Comparison of ENCODE assay signal across 1 cellular context in genomic region chr19:2819540-2820111, GRCh38.
TF ChIP-seq lines count a peak whose summit lies in the region.

Gene ZNF554 (plus strand): TSS chr19:2819868. CDS start chr19:2820072, 204 bp downstream.

TF ChIP-seq in GM12878, 131 proteins besides CTCF, POLR2A, EP300 and RAD21 (continued from another document and continues in another):
- no peak for TF ChIP-seq IRF5 (IDR thresholded peaks at IDR 0.05; ENCODE audit: borderline replicate concordance)
- no peak for TF ChIP-seq NFYA (IDR thresholded peaks at IDR 0.05; ENCODE audit: borderline replicate concordance, low read depth, low read length)
- TF ChIP-seq ZNF217 (IDR thresholded peaks at IDR 0.05): peak; percentile 73; the same call in 1 of the 2 replicates
- no peak for TF ChIP-seq BCL3 (IDR thresholded peaks at IDR 0.05; ENCODE audit: borderline replicate concordance, insufficient read depth, low read depth, low read length, poor library complexity, severe bottlenecking)
- peak; percentile 61 for TF ChIP-seq TCF12 (IDR thresholded peaks at IDR 0.05; ENCODE audit: low read depth, low read length)
- TF ChIP-seq E2F4 (IDR thresholded peaks at IDR 0.05; ENCODE audit: low read depth, low read length): no peak
- TF ChIP-seq SMAD1 (IDR thresholded peaks at IDR 0.05; ENCODE audit: low read depth, partially characterized antibody): no peak
- peak; percentile 84 for TF ChIP-seq NRF1 (conservative IDR thresholded peaks at IDR 0.05; ENCODE audit: low read depth, low read length)
- no peak for TF ChIP-seq ZBTB4 (CRISPR knock-in tag; IDR thresholded peaks at IDR 0.05)
- TF ChIP-seq REST (IDR thresholded peaks at IDR 0.05; ENCODE audit: low read depth, low read length): no peak
- TF ChIP-seq FOXK2 (IDR thresholded peaks at IDR 0.05): no peak; the same call in 1 of the 2 replicates
- TF ChIP-seq TAF1 (IDR thresholded peaks at IDR 0.05; ENCODE audit: borderline replicate concordance, low read depth, low read length): no peak
- no peak for TF ChIP-seq IKZF2 (IDR thresholded peaks at IDR 0.05)
- TF ChIP-seq POLR2AphosphoS2 (IDR thresholded peaks at IDR 0.05; ENCODE audit: low read depth, low read length): no peak
- TF ChIP-seq HDAC2 (IDR thresholded peaks at IDR 0.05): no peak
- 0 out of 2 replicates have a peak, but pooled peaks have one; percentile 19 for TF ChIP-seq NBN (IDR thresholded peaks at IDR 0.05)
- TF ChIP-seq NR2C2 (IDR thresholded peaks at IDR 0.05; ENCODE audit: borderline replicate concordance, control insufficient read depth, insufficient read length, low read depth): no peak
- no peak for TF ChIP-seq ZBTB11 (CRISPR knock-in tag; IDR thresholded peaks at IDR 0.05)
- no peak for TF ChIP-seq CBFB (IDR thresholded peaks at IDR 0.05; ENCODE audit: low read depth)
- TF ChIP-seq CHD2 (IDR thresholded peaks at IDR 0.05; ENCODE audit: borderline replicate concordance, low read depth, low read length): 0 out of 2 replicates have a peak, but pooled peaks have one; percentile 40
- no peak for TF ChIP-seq CHD1 (IDR thresholded peaks at IDR 0.05; ENCODE audit: low read depth, low read length)
- no peak for TF ChIP-seq ASH2L (IDR thresholded peaks at IDR 0.05; ENCODE audit: borderline replicate concordance, low read depth)
- peak; percentile 60; the same call in 1 of the 2 replicates for TF ChIP-seq PAX5 (IDR thresholded peaks at IDR 0.05; ENCODE audit: borderline replicate concordance, low read depth, low read length)
- no peak for TF ChIP-seq RAD51 (IDR thresholded peaks at IDR 0.05)
- TF ChIP-seq SMC3 (IDR thresholded peaks at IDR 0.05; ENCODE audit: borderline replicate concordance, low read length): peak; percentile 54
- no peak for TF ChIP-seq PRDM15 (CRISPR knock-in tag; IDR thresholded peaks at IDR 0.05)
- TF ChIP-seq HSF1 (IDR thresholded peaks at IDR 0.05; ENCODE audit: low read depth, low read length): no peak
- peak; percentile 85; the same call in 1 of the 2 replicates for TF ChIP-seq STAT1 (conservative IDR thresholded peaks at IDR 0.05)
- TF ChIP-seq SRF (IDR thresholded peaks at IDR 0.05; ENCODE audit: low read depth in 2 of 2, low read length in 2 of 2): no peak
- no peak for TF ChIP-seq ZZZ3 (IDR thresholded peaks at IDR 0.05; ENCODE audit: control insufficient read depth, insufficient read length, low read depth)
- TF ChIP-seq EZH2 (IDR thresholded peaks at IDR 0.05; ENCODE audit: borderline replicate concordance, control insufficient read depth, low read depth, low read length): no peak
- no peak; a peak in 1 of 3 replicates for TF ChIP-seq EGR1 (IDR thresholded peaks at IDR 0.05; ENCODE audit: borderline replicate concordance in 1 of 2, low read depth in 2 of 2, low read length in 2 of 2)
- TF ChIP-seq SKIL (IDR thresholded peaks at IDR 0.05; ENCODE audit: low read depth, poor library complexity, severe bottlenecking): no peak
- TF ChIP-seq TCF7 (IDR thresholded peaks at IDR 0.05; ENCODE audit: borderline replicate concordance): no peak
- TF ChIP-seq CHD4 (IDR thresholded peaks at IDR 0.05): no peak
